Comparison of ENCODE assay signal across 1 cellular context in genomic region chr2:84946204-84947009, GRCh38.
TF ChIP-seq lines count a peak whose summit lies in the region.

No MANE protein-coding gene starts in this region.

TF ChIP-seq in GM12878, 131 proteins besides CTCF, POLR2A, EP300 and RAD21 (continued from another document and continues in another):
- TF ChIP-seq CUX1 (IDR thresholded peaks at IDR 0.05; ENCODE audit: insufficient replicate concordance, low read depth, low read length) (no peak), IRF5 (IDR thresholded peaks at IDR 0.05; ENCODE audit: borderline replicate concordance) (no peak), PBX3 (IDR thresholded peaks at IDR 0.05; ENCODE audit: insufficient replicate concordance, low read depth, low read length) (no peak), RB1 (IDR thresholded peaks at IDR 0.05; ENCODE audit: borderline replicate concordance) (0 out of 2 replicates have a peak, but pooled peaks have one; percentile 40), PAX5 (IDR thresholded peaks at IDR 0.05; ENCODE audit: borderline replicate concordance, low read depth, low read length) (peak; percentile 22; the same call in 1 of the 2 replicates), HDAC6 (IDR thresholded peaks at IDR 0.05; ENCODE audit: unreplicated experiment) (no peak), EGR1 (IDR thresholded peaks at IDR 0.05; ENCODE audit: borderline replicate concordance in 1 of 2, low read depth in 2 of 2, low read length in 2 of 2) (peak in 1 of 2 experiments; percentile 43; a peak in 1 of 3 replicates), SRF (IDR thresholded peaks at IDR 0.05; ENCODE audit: low read depth in 2 of 2, low read length in 2 of 2) (no peak), ZNF217 (IDR thresholded peaks at IDR 0.05) (no peak; the same call in none of the 2 replicates), KAT2A (conservative IDR thresholded peaks at IDR 0.05; ENCODE audit: control insufficient read depth, low read depth, low read length) (no peak), IKZF2 (IDR thresholded peaks at IDR 0.05) (peak; percentile 94 to 95), ZNF622 (IDR thresholded peaks at IDR 0.05) (no peak), ATF7 (IDR thresholded peaks at IDR 0.05; ENCODE audit: low read depth) (peak; percentile 82), FOS (IDR thresholded peaks at IDR 0.05; ENCODE audit: borderline replicate concordance, extremely low read depth, insufficient read length) (no peak), RELA (IDR thresholded peaks at IDR 0.05; ENCODE audit: borderline replicate concordance, partially characterized antibody) (peak; percentile 59), NBN (IDR thresholded peaks at IDR 0.05) (peak; percentile 96), BMI1 (IDR thresholded peaks at IDR 0.05; ENCODE audit: borderline replicate concordance) (no peak), NFIC (IDR thresholded peaks at IDR 0.05; ENCODE audit: low read depth, low read length) (peak; percentile 61; the same call in 1 of the 2 replicates), MTA2 (IDR thresholded peaks at IDR 0.05; ENCODE audit: low read depth) (peak; percentile 57; the same call in 1 of the 2 replicates), MEF2A (IDR thresholded peaks at IDR 0.05; ENCODE audit: insufficient read depth, low read depth, low read length) (0 out of 2 replicates have a peak, but pooled peaks have one; percentile 64), TCF12 (IDR thresholded peaks at IDR 0.05; ENCODE audit: low read depth, low read length) (no peak), BRCA1 (IDR thresholded peaks at IDR 0.05; ENCODE audit: low read depth, low read length) (no peak), USF1 (IDR thresholded peaks at IDR 0.05; ENCODE audit: borderline replicate concordance, extremely low read length, insufficient read depth, low read depth, low read length) (no peak)
- TF ChIP-seq, protein P1, sequence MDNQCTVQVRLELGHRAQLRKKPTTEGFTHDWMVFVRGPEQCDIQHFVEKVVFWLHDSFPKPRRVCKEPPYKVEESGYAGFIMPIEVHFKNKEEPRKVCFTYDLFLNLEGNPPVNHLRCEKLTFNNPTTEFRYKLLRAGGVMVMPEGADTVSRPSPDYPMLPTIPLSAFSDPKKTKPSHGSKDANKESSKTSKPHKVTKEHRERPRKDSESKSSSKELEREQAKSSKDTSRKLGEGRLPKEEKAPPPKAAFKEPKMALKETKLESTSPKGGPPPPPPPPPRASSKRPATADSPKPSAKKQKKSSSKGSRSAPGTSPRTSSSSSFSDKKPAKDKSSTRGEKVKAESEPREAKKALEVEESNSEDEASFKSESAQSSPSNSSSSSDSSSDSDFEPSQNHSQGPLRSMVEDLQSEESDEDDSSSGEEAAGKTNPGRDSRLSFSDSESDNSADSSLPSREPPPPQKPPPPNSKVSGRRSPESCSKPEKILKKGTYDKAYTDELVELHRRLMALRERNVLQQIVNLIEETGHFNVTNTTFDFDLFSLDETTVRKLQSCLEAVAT (IDR thresholded peaks at IDR 0.05): peak; percentile 19; the same call in 1 of the 2 replicates
- TF ChIP-seq, protein P2, sequence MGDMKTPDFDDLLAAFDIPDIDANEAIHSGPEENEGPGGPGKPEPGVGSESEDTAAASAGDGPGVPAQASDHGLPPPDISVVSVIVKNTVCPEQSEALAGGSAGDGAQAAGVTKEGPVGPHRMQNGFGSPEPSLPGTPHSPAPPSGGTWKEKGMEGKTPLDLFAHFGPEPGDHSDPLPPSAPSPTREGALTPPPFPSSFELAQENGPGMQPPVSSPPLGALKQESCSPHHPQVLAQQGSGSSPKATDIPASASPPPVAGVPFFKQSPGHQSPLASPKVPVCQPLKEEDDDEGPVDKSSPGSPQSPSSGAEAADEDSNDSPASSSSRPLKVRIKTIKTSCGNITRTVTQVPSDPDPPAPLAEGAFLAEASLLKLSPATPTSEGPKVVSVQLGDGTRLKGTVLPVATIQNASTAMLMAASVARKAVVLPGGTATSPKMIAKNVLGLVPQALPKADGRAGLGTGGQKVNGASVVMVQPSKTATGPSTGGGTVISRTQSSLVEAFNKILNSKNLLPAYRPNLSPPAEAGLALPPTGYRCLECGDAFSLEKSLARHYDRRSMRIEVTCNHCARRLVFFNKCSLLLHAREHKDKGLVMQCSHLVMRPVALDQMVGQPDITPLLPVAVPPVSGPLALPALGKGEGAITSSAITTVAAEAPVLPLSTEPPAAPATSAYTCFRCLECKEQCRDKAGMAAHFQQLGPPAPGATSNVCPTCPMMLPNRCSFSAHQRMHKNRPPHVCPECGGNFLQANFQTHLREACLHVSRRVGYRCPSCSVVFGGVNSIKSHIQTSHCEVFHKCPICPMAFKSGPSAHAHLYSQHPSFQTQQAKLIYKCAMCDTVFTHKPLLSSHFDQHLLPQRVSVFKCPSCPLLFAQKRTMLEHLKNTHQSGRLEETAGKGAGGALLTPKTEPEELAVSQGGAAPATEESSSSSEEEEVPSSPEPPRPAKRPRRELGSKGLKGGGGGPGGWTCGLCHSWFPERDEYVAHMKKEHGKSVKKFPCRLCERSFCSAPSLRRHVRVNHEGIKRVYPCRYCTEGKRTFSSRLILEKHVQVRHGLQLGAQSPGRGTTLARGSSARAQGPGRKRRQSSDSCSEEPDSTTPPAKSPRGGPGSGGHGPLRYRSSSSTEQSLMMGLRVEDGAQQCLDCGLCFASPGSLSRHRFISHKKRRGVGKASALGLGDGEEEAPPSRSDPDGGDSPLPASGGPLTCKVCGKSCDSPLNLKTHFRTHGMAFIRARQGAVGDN (IDR thresholded peaks at IDR 0.05): peak; percentile 61
- TF ChIP-seq, protein P3, sequence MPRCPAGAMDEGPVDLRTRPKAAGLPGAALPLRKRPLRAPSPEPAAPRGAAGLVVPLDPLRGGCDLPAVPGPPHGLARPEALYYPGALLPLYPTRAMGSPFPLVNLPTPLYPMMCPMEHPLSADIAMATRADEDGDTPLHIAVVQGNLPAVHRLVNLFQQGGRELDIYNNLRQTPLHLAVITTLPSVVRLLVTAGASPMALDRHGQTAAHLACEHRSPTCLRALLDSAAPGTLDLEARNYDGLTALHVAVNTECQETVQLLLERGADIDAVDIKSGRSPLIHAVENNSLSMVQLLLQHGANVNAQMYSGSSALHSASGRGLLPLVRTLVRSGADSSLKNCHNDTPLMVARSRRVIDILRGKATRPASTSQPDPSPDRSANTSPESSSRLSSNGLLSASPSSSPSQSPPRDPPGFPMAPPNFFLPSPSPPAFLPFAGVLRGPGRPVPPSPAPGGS (IDR thresholded peaks at IDR 0.05; ENCODE audit: borderline replicate concordance, insufficient read depth, low read depth, low read length, poor library complexity, severe bottlenecking): peak; percentile 50
- TF ChIP-seq, protein P4, sequence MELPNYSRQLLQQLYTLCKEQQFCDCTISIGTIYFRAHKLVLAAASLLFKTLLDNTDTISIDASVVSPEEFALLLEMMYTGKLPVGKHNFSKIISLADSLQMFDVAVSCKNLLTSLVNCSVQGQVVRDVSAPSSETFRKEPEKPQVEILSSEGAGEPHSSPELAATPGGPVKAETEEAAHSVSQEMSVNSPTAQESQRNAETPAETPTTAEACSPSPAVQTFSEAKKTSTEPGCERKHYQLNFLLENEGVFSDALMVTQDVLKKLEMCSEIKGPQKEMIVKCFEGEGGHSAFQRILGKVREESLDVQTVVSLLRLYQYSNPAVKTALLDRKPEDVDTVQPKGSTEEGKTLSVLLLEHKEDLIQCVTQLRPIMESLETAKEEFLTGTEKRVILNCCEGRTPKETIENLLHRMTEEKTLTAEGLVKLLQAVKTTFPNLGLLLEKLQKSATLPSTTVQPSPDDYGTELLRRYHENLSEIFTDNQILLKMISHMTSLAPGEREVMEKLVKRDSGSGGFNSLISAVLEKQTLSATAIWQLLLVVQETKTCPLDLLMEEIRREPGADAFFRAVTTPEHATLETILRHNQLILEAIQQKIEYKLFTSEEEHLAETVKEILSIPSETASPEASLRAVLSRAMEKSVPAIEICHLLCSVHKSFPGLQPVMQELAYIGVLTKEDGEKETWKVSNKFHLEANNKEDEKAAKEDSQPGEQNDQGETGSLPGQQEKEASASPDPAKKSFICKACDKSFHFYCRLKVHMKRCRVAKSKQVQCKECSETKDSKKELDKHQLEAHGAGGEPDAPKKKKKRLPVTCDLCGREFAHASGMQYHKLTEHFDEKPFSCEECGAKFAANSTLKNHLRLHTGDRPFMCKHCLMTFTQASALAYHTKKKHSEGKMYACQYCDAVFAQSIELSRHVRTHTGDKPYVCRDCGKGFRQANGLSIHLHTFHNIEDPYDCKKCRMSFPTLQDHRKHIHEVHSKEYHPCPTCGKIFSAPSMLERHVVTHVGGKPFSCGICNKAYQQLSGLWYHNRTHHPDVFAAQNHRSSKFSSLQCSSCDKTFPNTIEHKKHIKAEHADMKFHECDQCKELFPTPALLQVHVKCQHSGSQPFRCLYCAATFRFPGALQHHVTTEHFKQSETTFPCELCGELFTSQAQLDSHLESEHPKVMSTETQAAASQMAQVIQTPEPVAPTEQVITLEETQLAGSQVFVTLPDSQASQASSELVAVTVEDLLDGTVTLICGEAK (IDR thresholded peaks at IDR 0.05; ENCODE audit: borderline replicate concordance): no peak; the same call in 1 of the 2 replicates
- TF ChIP-seq, protein P5, sequence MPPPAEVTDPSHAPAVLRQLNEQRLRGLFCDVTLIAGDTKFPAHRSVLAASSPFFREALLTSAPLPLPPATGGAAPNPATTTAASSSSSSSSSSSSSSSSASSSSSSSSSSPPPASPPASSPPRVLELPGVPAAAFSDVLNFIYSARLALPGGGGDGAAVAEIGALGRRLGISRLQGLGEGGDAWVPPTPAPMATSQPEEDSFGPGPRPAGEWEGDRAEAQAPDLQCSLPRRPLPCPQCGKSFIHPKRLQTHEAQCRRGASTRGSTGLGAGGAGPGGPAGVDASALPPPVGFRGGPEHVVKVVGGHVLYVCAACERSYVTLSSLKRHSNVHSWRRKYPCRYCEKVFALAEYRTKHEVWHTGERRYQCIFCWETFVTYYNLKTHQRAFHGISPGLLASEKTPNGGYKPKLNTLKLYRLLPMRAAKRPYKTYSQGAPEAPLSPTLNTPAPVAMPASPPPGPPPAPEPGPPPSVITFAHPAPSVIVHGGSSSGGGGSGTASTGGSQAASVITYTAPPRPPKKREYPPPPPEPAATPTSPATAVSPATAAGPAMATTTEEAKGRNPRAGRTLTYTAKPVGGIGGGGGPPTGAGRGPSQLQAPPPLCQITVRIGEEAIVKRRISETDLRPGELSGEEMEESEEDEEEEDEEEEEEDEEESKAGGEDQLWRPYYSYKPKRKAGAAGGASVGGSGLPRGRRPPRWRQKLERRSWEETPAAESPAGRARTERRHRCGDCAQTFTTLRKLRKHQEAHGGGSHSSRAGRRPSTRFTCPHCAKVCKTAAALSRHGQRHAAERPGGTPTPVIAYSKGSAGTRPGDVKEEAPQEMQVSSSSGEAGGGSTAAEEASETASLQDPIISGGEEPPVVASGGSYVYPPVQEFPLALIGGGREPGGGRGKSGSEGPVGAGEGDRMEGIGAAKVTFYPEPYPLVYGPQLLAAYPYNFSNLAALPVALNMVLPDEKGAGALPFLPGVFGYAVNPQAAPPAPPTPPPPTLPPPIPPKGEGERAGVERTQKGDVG (CRISPR knock-in tag; IDR thresholded peaks at IDR 0.05): no peak
